ENCODE assay signal across 20 cellular contexts in the genomic region with DNA sequence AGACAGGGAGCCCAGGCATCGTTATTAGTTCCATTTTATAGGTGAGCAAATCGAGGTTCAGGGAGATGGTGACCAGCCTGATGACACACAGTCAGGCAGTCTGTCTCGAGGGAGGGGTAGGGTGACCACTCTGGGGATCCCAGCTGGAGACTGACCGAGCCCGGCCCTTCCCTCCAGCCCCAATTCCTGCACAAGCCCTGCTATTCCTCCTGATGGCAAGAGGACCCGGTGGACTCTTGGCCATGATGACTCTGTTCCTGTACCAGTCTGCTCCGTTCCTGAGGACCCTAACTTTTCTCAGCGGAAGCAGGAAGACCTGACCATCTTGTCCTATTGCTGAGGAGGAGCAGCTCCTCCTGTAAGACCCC. TPM values are rescaled to one million over a fixed set of nuclear protein-coding genes. Genes with fewer than 3 reads are reported as not detected.
DNase-seq lines count a peak whose midpoint lies in the region; ATAC-seq, FAIRE-seq and TF ChIP-seq lines count a peak whose summit lies in the region.
"Had no signal": no experiment of that assay in that cellular context is flagged by ENCODE, and none has a peak within 500 bp of the region (broad histone marks: within the 10 kb centered on the region; RNA-seq: fewer than 3 reads in every experiment).

No MANE protein-coding gene starts in this region.

- H3K27ac ChIP-seq in C4-2B (0 out of 2 replicates have a peak overlapping the region, but pooled peaks have one; percentile 6), astrocyte (ENCODE audit: low read depth, low read length) (no peak overlapping the region), right cardiac atrium (ENCODE audit: low read length) (peak overlapping the region; percentile 68), rectal smooth muscle tissue (ENCODE audit: low read depth, low read length) (no peak overlapping the region), gastroesophageal sphincter (peak overlapping the region in 2 of 4 donors; percentile 47 to 49)

- H3K9me3 Mint-ChIP-seq in astrocyte (ENCODE audit: unreplicated experiment): peaks cover 4% of the 10 kb centered on the region
- H3K9me3 Mint-ChIP-seq: stimulated activated naive CD8-positive, alpha-beta T cell treated with anti-CD3 and anti-CD28 coated beads, Interleukin-15, Interleukin-2, amounts not matched to agents 100 ng/mL and 50 ng/mL, for 24 hours had no signal

- DNase-seq in astrocyte (ENCODE audit: low read depth) (no peak), right cardiac atrium (no peak), Kasumi-1 (lab: John Stamatoyannopoulos, UW) (no peak), head of caudate nucleus (no peak)
- DNase-seq: activated naive CD4-positive, alpha-beta T cell treated with anti-CD3 and anti-CD28 coated beads, Interleukin-2, amount 50 U/mL, for 16 hours; COR-L47; erythroblast; GF-D8; naive thymus-derived CD4-positive, alpha-beta T cell; NCI-H1048; NCI-H69; RPMI8226 had no signal

- peaks cover 13% of the 10 kb centered on the region for H3K27me3 Mint-ChIP-seq in astrocyte (ENCODE audit: low read depth, unreplicated experiment)

- TF ChIP-seq EP300 in gastroesophageal sphincter (IDR thresholded peaks at IDR 0.05): no peak

- H3K4me2 ChIP-seq in astrocyte (ENCODE audit: low read length): peak overlapping the region; percentile 70

- H3K79me2 ChIP-seq in astrocyte (ENCODE audit: insufficient read depth, low read length): no peaks in the 10 kb centered on the region

- H3K4me3 ChIP-seq in astrocyte (ENCODE audit: insufficient read depth, low read depth, low read length) (no peak overlapping the region), right cardiac atrium (ENCODE audit: low read length) (peak overlapping the region; percentile 38), rectal smooth muscle tissue (ENCODE audit: low read length) (peak overlapping the region; percentile 8), gastroesophageal sphincter (peak overlapping the region in 1 of 2 donors; percentile 35)

- H3K4me1 ChIP-seq in astrocyte (ENCODE audit: insufficient read depth, low read length) (peaks cover 11% of the 10 kb centered on the region), right cardiac atrium (ENCODE audit: control insufficient read depth, insufficient read depth, low read length) (peaks cover 9% of the 10 kb centered on the region), rectal smooth muscle tissue (ENCODE audit: control insufficient read depth, insufficient read depth, low read length) (peaks cover 7% of the 10 kb centered on the region), gastroesophageal sphincter (peaks cover 0 to 23% (median 12%) of the 10 kb centered on the region in 3 donors)

- no peak for TF ChIP-seq CTCF in C4-2B (conservative IDR thresholded peaks at IDR 0.05)
- no peak for TF ChIP-seq CTCF in astrocyte (IDR thresholded peaks at IDR 0.05; ENCODE audit: insufficient read depth, low read depth, low read length)
- TF ChIP-seq CTCF in gastroesophageal sphincter (IDR thresholded peaks at IDR 0.05): no peak

- no peaks in the 10 kb centered on the region for H3K36me3 ChIP-seq in astrocyte (ENCODE audit: insufficient read depth, low read length)
- no peaks in the 10 kb centered on the region for H3K36me3 ChIP-seq in rectal smooth muscle tissue (ENCODE audit: control insufficient read depth, insufficient read depth, low read length)
- H3K36me3 ChIP-seq in gastroesophageal sphincter: no peaks in the 10 kb centered on the region

- no peak for FAIRE-seq in astrocyte (lab: Jason Lieb, UNC)

- peaks cover 2% of the 10 kb centered on the region for H3K36me3 Mint-ChIP-seq in astrocyte (ENCODE audit: low read depth, unreplicated experiment)
- H3K36me3 Mint-ChIP-seq: naive thymus-derived CD4-positive, alpha-beta T cell had no signal

- no peaks in the 10 kb centered on the region for H4K20me1 ChIP-seq in astrocyte (ENCODE audit: insufficient read depth, low read length)

- peak overlapping the region; percentile 40 for H3K4me3 Mint-ChIP-seq in astrocyte (ENCODE audit: unreplicated experiment)
- H3K4me3 Mint-ChIP-seq: naive thymus-derived CD4-positive, alpha-beta T cell; stimulated activated naive CD8-positive, alpha-beta T cell treated with anti-CD3 and anti-CD28 coated beads, Interleukin-15, Interleukin-2, amounts not matched to agents 100 ng/mL and 50 ng/mL, for 24 hours had no signal

- TF ChIP-seq POLR2A in gastroesophageal sphincter (IDR thresholded peaks at IDR 0.05): no peak

- H2AFZ ChIP-seq in astrocyte (ENCODE audit: low read depth, low read length): peak overlapping the region; percentile 8

- WGBS in right cardiac atrium: 58% methylated on average over 8 of the region's 8 CpGs
- 83% methylated on average over 1 of the region's 8 CpGs; no CpG with 5 or more reads in 1 of the 2 donors for WGBS in gastroesophageal sphincter (ENCODE audit: low coverage in 1 of 2), 2 donors

- H3K27me3 ChIP-seq in astrocyte (ENCODE audit: insufficient read depth, low read length) (no peaks in the 10 kb centered on the region), right cardiac atrium (ENCODE audit: control insufficient read depth, insufficient read depth) (no peaks in the 10 kb centered on the region), rectal smooth muscle tissue (ENCODE audit: control insufficient read depth, insufficient read depth, low read length) (no peaks in the 10 kb centered on the region), gastroesophageal sphincter (no peaks in the 10 kb centered on the region)

- H3K27ac Mint-ChIP-seq in astrocyte (ENCODE audit: unreplicated experiment): peak overlapping the region; percentile 53
- H3K27ac Mint-ChIP-seq: naive thymus-derived CD4-positive, alpha-beta T cell; stimulated activated naive CD8-positive, alpha-beta T cell treated with anti-CD3 and anti-CD28 coated beads, Interleukin-15, Interleukin-2, amounts not matched to agents 100 ng/mL and 50 ng/mL, for 24 hours had no signal

- H3K9me3 ChIP-seq in astrocyte (ENCODE audit: insufficient read depth, low read depth, low read length): no peaks in the 10 kb centered on the region
- H3K9me3 ChIP-seq in right cardiac atrium (ENCODE audit: control insufficient read depth, low read length): no peaks in the 10 kb centered on the region
- H3K9me3 ChIP-seq in gastroesophageal sphincter: no peaks in the 10 kb centered on the region

- ATAC-seq in right cardiac atrium (peak; percentile 3 to 15), HG02588 (IDR thresholded peaks at IDR 0.05; ENCODE audit: unreplicated experiment) (no peak), gastroesophageal sphincter (no peak)
- ATAC-seq: activated CD4-positive, CD25-positive, alpha-beta regulatory T cell treated with anti-CD3 and anti-CD28 coated beads, Interleukin-2, amount 50 U/mL, for 24 hours; naive thymus-derived CD4-positive, alpha-beta T cell had no signal

- H3K9ac ChIP-seq in astrocyte (ENCODE audit: low read length) (no peak overlapping the region), rectal smooth muscle tissue (ENCODE audit: low read length) (no peak overlapping the region)

- peaks cover 15% of the 10 kb centered on the region for H3K4me1 Mint-ChIP-seq in astrocyte (ENCODE audit: low read depth, unreplicated experiment)

- intact Hi-C loops in right cardiac atrium (cut with DNase I) (no loop called here), head of caudate nucleus (cut with DNase I) (loop anchor here (5.0 kb wide), 2 partner anchors 39 to 71 kb away; a partner anchor contains a TSS)

RNA-seq across cellular contexts. Expression of a gene that starts 0.4 kb away (rescaled TPM):
- total RNA-seq in astrocyte: 1.2 and 3.0 TPM in 2 replicates
- total RNA-seq in right cardiac atrium: 100 to 1,000 TPM; 114 to 168 (median 140) TPM
- 121 TPM for polyA plus RNA-seq in right cardiac atrium
- 10 to 100 TPM in 2 of 4 donors, 1 to 10 TPM in 2; 5.0 to 16.0 (median 8.4) TPM for total RNA-seq in gastroesophageal sphincter
- total RNA-seq: naive thymus-derived CD4-positive, alpha-beta T cell; T-helper 1 cell treated with Interleukin-12 subunit alpha and Interleukin-12 subunit beta and Interleukin-4 antibody, amounts not matched to agents 30 ng/mL and 1 ng/mL, for 36 hours had no signal
- polyA plus RNA-seq: naive thymus-derived CD4-positive, alpha-beta T cell had no signal

RNA-seq across cellular contexts. Expression of a gene that starts 33.7 kb away (rescaled TPM):
- total RNA-seq in astrocyte (not detected in 2 replicates), right cardiac atrium (under 1 TPM; 0.23 to 0.53 (median 0.28) TPM), gastroesophageal sphincter (1 to 10 TPM in 1 of 4 donors, not detected in 3; 1.2 TPM)
- polyA plus RNA-seq in right cardiac atrium: 0.25 TPM
- total RNA-seq: left lobe of liver; naive thymus-derived CD4-positive, alpha-beta T cell; T-helper 1 cell treated with Interleukin-12 subunit alpha and Interleukin-12 subunit beta and Interleukin-4 antibody, amounts not matched to agents 30 ng/mL and 1 ng/mL, for 36 hours had no signal

Comparison
In these comparisons a context has a peak if more than half of its experiments do, and no peak if none do; other contexts are left out.
1. H3K27ac ChIP-seq: peak in C4-2B (single experiment) and right cardiac atrium (single experiment); none in astrocyte (single experiment) and rectal smooth muscle tissue (single experiment).
2. ATAC-seq: peak in right cardiac atrium (2 of 2); none in HG02588 (single experiment) and gastroesophageal sphincter (single experiment).
3. RNA of a gene that starts 0.4 kb away (total RNA-seq): 114 to 168 TPM in right cardiac atrium; 5.0 to 16.0 TPM in gastroesophageal sphincter and 1.2 to 3.0 TPM in astrocyte; every median in the first group is over 4 times any median in the second.